Comparison of ENCODE assay signal across 8 cellular contexts in genomic region chr13:109678459-109678858, GRCh38.
"Had no signal": no experiment of that assay in that cellular context is flagged by ENCODE, and none has a peak within 500 bp of the region (broad histone marks: within the 10 kb centered on the region; RNA-seq: fewer than 3 reads in every experiment).

No MANE protein-coding gene starts in this region.

- FAIRE-seq: K562 had no signal

- H2AFZ ChIP-seq: GM23248 had no signal

- H3K36me3 ChIP-seq: HAP-1 had no signal

- ATAC-seq: HCT116, K562 had no signal

- H3K4me3 ChIP-seq: GM23248, HAP-1, K562 had no signal

- H3K9ac ChIP-seq: GM23248 had no signal

- H3K4me1 ChIP-seq: HAP-1 had no signal

- H3K27ac ChIP-seq: GM23248 had no signal

- H3K9me3 ChIP-seq: HAP-1 had no signal

- DNase-seq: GM23248, GOT3, H7, IMR-90, KG1 had no signal
